ENCODE assay signal across 8 cellular contexts in the genomic region with DNA sequence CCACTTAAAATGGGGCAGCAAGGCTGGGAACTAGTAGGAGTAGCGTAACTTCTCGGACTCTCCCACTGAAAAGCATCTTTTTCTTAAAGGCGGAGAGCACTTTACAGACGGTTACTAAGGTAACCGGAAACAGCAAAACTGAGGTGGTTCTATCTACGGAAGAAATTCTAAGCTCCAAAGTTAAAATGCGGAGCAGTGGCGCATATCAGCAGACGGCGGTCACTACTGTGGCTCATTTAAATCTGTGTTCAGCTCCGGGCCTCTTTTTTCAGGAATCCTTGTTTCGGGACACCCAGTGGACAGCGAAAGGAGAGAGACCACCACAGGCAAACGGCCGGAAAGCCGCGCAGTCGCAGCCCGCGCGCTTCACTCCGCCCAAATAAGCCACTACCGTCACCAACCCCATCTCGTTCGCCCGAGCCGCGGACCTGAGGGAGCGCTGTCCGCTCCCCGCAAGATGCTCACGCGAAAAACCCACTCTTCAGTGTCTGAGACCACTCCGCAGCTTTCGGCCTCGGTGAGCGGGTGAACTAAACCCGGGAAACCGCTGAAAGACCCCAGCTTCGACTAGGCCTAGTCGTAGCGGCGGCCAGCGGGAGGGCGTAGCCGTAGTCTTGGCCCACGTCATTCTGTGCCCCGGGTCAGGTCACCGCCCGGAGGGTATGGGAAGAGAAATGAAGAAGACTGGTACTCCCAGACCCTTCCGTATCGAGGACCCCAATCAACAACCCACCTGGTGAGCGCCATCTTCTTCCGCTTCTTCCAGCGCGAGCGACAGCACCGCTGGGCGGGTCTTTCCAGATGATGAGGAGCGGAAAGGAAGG.
DNase-seq lines count a peak whose midpoint lies in the region; ATAC-seq lines count a peak whose summit lies in the region.

A gene (minus strand): TSS at position 776 of the 824 bp plus-strand sequence. CDS start 29 bp downstream, at position 747.

- H3K27ac ChIP-seq in caudate nucleus (ENCODE audit: low read depth, low read length): peak within 1 kb of the TSS; percentile 86

- ATAC-seq in HG02938 (IDR thresholded peaks at IDR 0.05; ENCODE audit: unreplicated experiment): peak; percentile 89

- DNase-seq in NCI-H748 (lab: John Stamatoyannopoulos, UW; ENCODE audit: unreplicated experiment): peak; percentile 97
- no peak for DNase-seq in NCI-H748 treated with DMSO at 0.1 percent for 48 hours (lab: John Stamatoyannopoulos, UW)
- peak; percentile 99 for DNase-seq in NCI-H2107 treated with DMSO at 0.1 percent for 48 hours (lab: John Stamatoyannopoulos, UW; ENCODE audit: unreplicated experiment)
- peak; percentile 70 to 83 (median 80) for DNase-seq in activated CD4-positive, CD25-positive, alpha-beta regulatory T cell (lab: John Stamatoyannopoulos, UW)
- peak in 59 of 61 donors; percentile 34 to 97 (median 90) for DNase-seq in caudate nucleus (lab: John Stamatoyannopoulos, UW)
- peak; percentile 65 for DNase-seq in iris pigment epithelial cell (ENCODE audit: low read depth)
- DNase-seq in stimulated activated CD4-positive, alpha-beta T cell treated with anti-CD3 and anti-CD28 coated beads, Interleukin-12 subunit alpha, Interleukin-12 subunit beta, amount 100 ng/mL, for 24 hours (ENCODE audit: low read depth in 2 of 2): peak; percentile 85
